ENCODE assay signal across 8 cellular contexts in genomic region chr3:195546130-195546560, GRCh38. TPM values are rescaled to one million over a fixed set of nuclear protein-coding genes. Genes with fewer than 3 reads are reported as not detected.
DNase-seq lines count a peak whose midpoint lies in the region; ATAC-seq and TF ChIP-seq lines count a peak whose summit lies in the region.

No MANE protein-coding gene starts in this region.

- ATAC-seq in HG03442 (IDR thresholded peaks at IDR 0.05; ENCODE audit: unreplicated experiment) (no peak), left lung (no peak), GM18520 (IDR thresholded peaks at IDR 0.05; ENCODE audit: unreplicated experiment) (no peak), GM21367 (IDR thresholded peaks at IDR 0.05; ENCODE audit: unreplicated experiment) (no peak)

- H3K9ac ChIP-seq in mucosa of rectum (ENCODE audit: low read depth in 1 of 2, low read length in 2 of 2), result no peak overlapping the region

- DNase-seq in stimulated activated CD4-positive, alpha-beta T cell treated with anti-CD3 and anti-CD28 coated beads, Interleukin-1b, Interleukin-23, amount 100 ng/mL, for 48 hours, result peak; percentile 30
- DNase-seq in stimulated activated CD4-positive, alpha-beta T cell treated with anti-CD3 and anti-CD28 coated beads, Interleukin-12 subunit alpha, Interleukin-12 subunit beta, amount 100 ng/mL, for 4 hours, result no peak
- DNase-seq in amniotic epithelial cell (ENCODE audit: low read depth), result peak; percentile 77
- DNase-seq in left lung, result no peak

- no peak for TF ChIP-seq CTCF in left lung (IDR thresholded peaks at IDR 0.05)

- H3K27me3 ChIP-seq in mucosa of rectum (ENCODE audit: control insufficient read depth in 2 of 2, insufficient read depth in 2 of 2, low read length in 2 of 2) (no peaks in the 10 kb centered on the region), left lung (peaks cover 0 to 8% of the 10 kb centered on the region in 2 donors)

- intact Hi-C loops in left lung (cut with DNase I), result no loop called here

- H3K9me3 ChIP-seq in mucosa of rectum (ENCODE audit: control insufficient read depth in 2 of 2, low read length in 2 of 2) (no peaks in the 10 kb centered on the region), left lung (no peaks in the 10 kb centered on the region)

- H3K4me3 ChIP-seq in mucosa of rectum (ENCODE audit: low read length in 2 of 2) (peak overlapping the region in 1 of 2 donors; percentile 37), left lung (no peak overlapping the region)

- peak overlapping the region; percentile 34 to 67 for H3K27ac ChIP-seq in mucosa of rectum (ENCODE audit: low read depth in 2 of 2, low read length in 2 of 2)
- H3K27ac ChIP-seq in left lung, result peak overlapping the region in 1 of 2 donors; percentile 26

- peaks cover 33 to 42% of the 10 kb centered on the region in 2 donors for H3K4me1 ChIP-seq in mucosa of rectum (ENCODE audit: control insufficient read depth in 2 of 2, insufficient read depth in 2 of 2, low read length in 2 of 2)
- H3K4me1 ChIP-seq in left lung, result peaks cover 5 to 55% of the 10 kb centered on the region in 2 donors

- no peaks in the 10 kb centered on the region for H3K36me3 ChIP-seq in mucosa of rectum (ENCODE audit: control insufficient read depth in 2 of 2, insufficient read depth in 2 of 2, low read length in 2 of 2)
- no peaks in the 10 kb centered on the region for H3K36me3 ChIP-seq in left lung

RNA-seq across cellular contexts. Expression of gene PPP1R2, which starts 3.0 kb away (rescaled TPM):
- total RNA-seq in left lung, result 10 to 100 TPM; 39.0 to 44.9 TPM

RNA-seq across cellular contexts. Expression of gene APOD, which starts 37.6 kb away (rescaled TPM):
- 10 to 100 TPM; 10.6 to 25.5 TPM for total RNA-seq in left lung

Comparison
In these comparisons a context has a peak if more than half of its experiments do, and no peak if none do; other contexts are left out.
1. DNase-seq: peak in stimulated activated CD4-positive, alpha-beta T cell treated with anti-CD3 and anti-CD28 coated beads, Interleukin-1b, Interleukin-23, amount 100 ng/mL, for 48 hours (single experiment) and amniotic epithelial cell (single experiment); none in stimulated activated CD4-positive, alpha-beta T cell treated with anti-CD3 and anti-CD28 coated beads, Interleukin-12 subunit alpha, Interleukin-12 subunit beta, amount 100 ng/mL, for 4 hours (single experiment) and left lung (0 of 2).